In the genomic region with DNA sequence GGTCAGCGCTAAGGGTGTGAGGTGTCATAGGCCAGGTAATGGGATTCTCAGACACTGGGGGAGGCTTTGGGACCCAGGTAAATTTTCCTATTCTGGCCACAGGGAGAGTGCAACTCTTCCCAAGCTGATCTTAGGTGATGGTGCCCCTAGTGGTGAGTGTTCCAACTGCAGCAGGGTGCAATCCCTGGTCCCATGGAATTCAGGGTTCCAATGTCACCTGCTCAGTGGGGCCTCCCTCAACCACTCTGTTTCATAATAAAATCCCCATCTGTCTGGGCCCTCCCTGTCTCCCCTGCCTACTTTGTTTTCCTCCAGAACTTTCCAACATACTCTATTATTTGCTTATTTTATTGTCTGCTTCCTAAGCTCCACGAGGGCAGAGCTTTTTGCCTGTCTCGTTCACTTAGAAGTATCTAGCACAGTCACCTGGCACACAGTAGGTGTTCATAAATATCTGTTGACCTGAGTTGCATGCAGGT, we compare ENCODE assay signal across 8 cellular contexts. TPM values are rescaled to one million over a fixed set of nuclear protein-coding genes. Genes with fewer than 3 reads are reported as not detected.
DNase-seq lines count a peak whose midpoint lies in the region; ATAC-seq and TF ChIP-seq lines count a peak whose summit lies in the region.

No MANE protein-coding gene starts in this region.

- peaks cover 4% of the 10 kb centered on the region for H3K27me3 ChIP-seq in lower lobe of right lung (ENCODE audit: low read depth)

- no peak overlapping the region for H3K27ac Mint-ChIP-seq in central memory CD8-positive, alpha-beta T cell (ENCODE audit: low read depth)

- no peak overlapping the region for H3K4me3 Mint-ChIP-seq in central memory CD8-positive, alpha-beta T cell

- H3K4me1 Mint-ChIP-seq in central memory CD8-positive, alpha-beta T cell, result peaks cover 17% of the 10 kb centered on the region

- H3K4me3 ChIP-seq in HFF-Myc (replicated peaks; ENCODE audit: low read depth, low read length), result no peak overlapping the region
- no peak overlapping the region for H3K4me3 ChIP-seq in lower lobe of right lung

- H3K9me3 ChIP-seq in lower lobe of right lung, result no peaks in the 10 kb centered on the region

- TF ChIP-seq CTCF in HFF-Myc (IDR thresholded peaks at IDR 0.05; ENCODE audit: low read depth, low read length, missing control alignments), result peak; percentile 97
- TF ChIP-seq CTCF in VCaP (conservative IDR thresholded peaks at IDR 0.05), result peak; percentile 89
- peak; percentile 94 for TF ChIP-seq CTCF in lower lobe of right lung (IDR thresholded peaks at IDR 0.05)

- no peaks in the 10 kb centered on the region for H3K27me3 Mint-ChIP-seq in central memory CD8-positive, alpha-beta T cell

- H3K27ac ChIP-seq in VCaP, result peak overlapping the region; percentile 44; the same call in 1 of the 2 replicates
- no peak overlapping the region for H3K27ac ChIP-seq in lower lobe of right lung

- H3K4me1 ChIP-seq in lower lobe of right lung, result no peaks in the 10 kb centered on the region

- peaks cover 8% of the 10 kb centered on the region for H3K36me3 Mint-ChIP-seq in central memory CD8-positive, alpha-beta T cell (ENCODE audit: insufficient read depth)

- intact Hi-C loops in lower lobe of right lung (cut with DNase I), result no loop called here

- no peaks in the 10 kb centered on the region for H3K36me3 ChIP-seq in lower lobe of right lung

- DNase-seq in COR-L47 (lab: John Stamatoyannopoulos, UW), result peak; percentile 24
- DNase-seq in HFF-Myc (ENCODE audit: extremely low read depth, low read depth), result peak; percentile 7
- peak; percentile 16 to 45 for DNase-seq in central memory CD8-positive, alpha-beta T cell (ENCODE audit: low spot score in 2 of 2)
- no peak for DNase-seq in lower lobe of right lung
- peak; percentile 16 to 32 for DNase-seq in stimulated activated CD8-positive, alpha-beta memory T cell treated with anti-CD3 and anti-CD28 coated beads, Interleukin-2, amount 100 ng/mL, for 1 hour (ENCODE audit: low read depth in 2 of 2)
- no peak for DNase-seq in cerebellar nuclear complex (lab: John Stamatoyannopoulos, UW)
- no peak for DNase-seq in NCI-H187 treated with DMSO at 0.1 percent for 48 hours (lab: John Stamatoyannopoulos, UW)

- no peaks in the 10 kb centered on the region for H3K9me3 Mint-ChIP-seq in central memory CD8-positive, alpha-beta T cell

- no peak for ATAC-seq in central memory CD8-positive, alpha-beta T cell (replicated peaks; ENCODE audit: extremely low read depth, poor library complexity, severe bottlenecking)
- ATAC-seq in lower lobe of right lung, result peak; percentile 51 to 54

RNA-seq across cellular contexts. Expression of a gene that starts 2.9 kb away (rescaled TPM):
- total RNA-seq in lower lobe of right lung, result 2.9 TPM

RNA-seq across cellular contexts. Expression of a gene that starts 28.6 kb away (rescaled TPM):
- not detected for total RNA-seq in lower lobe of right lung

Comparison
In these comparisons a context has a peak if more than half of its experiments do, and no peak if none do; other contexts are left out.
1. DNase-seq: peak in COR-L47 (single experiment), HFF-Myc (single experiment), central memory CD8-positive, alpha-beta T cell (2 of 2) and stimulated activated CD8-positive, alpha-beta memory T cell treated with anti-CD3 and anti-CD28 coated beads, Interleukin-2, amount 100 ng/mL, for 1 hour (2 of 2); none in lower lobe of right lung (single experiment), cerebellar nuclear complex (0 of 2) and NCI-H187 treated with DMSO at 0.1 percent for 48 hours (single experiment).
2. Peak in every context shown above with its lines, with median percentiles within 50 percentile points of each other: CTCF ChIP-seq.